17 cellular contexts compared by ENCODE assay signal in genomic region chr10:79321951-79322350, GRCh38. TPM values are rescaled to one million over a fixed set of nuclear protein-coding genes. Genes with fewer than 3 reads are reported as not detected.
DNase-seq lines count a peak whose midpoint lies in the region; ATAC-seq and TF ChIP-seq lines count a peak whose summit lies in the region.
"Had no signal": no experiment of that assay in that cellular context is flagged by ENCODE, and none has a peak within 500 bp of the region (broad histone marks: within the 10 kb centered on the region; RNA-seq: fewer than 3 reads in every experiment).

No MANE protein-coding gene starts in this region.

- H2AFZ ChIP-seq in PC-9: no peak overlapping the region

- TF ChIP-seq CTCF in PC-9 (conservative IDR thresholded peaks at IDR 0.05) (no peak), thyroid gland (IDR thresholded peaks at IDR 0.05) (no peak)

- no peaks in the 10 kb centered on the region for H4K20me1 ChIP-seq in PC-9 (ENCODE audit: insufficient read depth)

- H3K4me1 ChIP-seq in PC-9 (replicated peaks; ENCODE audit: insufficient read depth) (peaks cover 67% of the 10 kb centered on the region), thyroid gland (peaks cover 4 to 29% of the 10 kb centered on the region in 2 donors)

- no peak overlapping the region for H3K4me3 Mint-ChIP-seq in activated naive CD4-positive, alpha-beta T cell treated with anti-CD3 and anti-CD28 coated beads, Interleukin-2, amount 50 U/mL, for 24 hours
- H3K4me3 Mint-ChIP-seq: WTC11 had no signal

- peak overlapping the region; percentile 77 for H3K27ac ChIP-seq in PC-9
- peak overlapping the region; percentile 86 for H3K27ac ChIP-seq in epithelial cell of prostate
- peak overlapping the region in 1 of 3 donors; percentile 1 for H3K27ac ChIP-seq in thyroid gland

- no peak for ATAC-seq in activated naive CD4-positive, alpha-beta T cell treated with anti-CD3 and anti-CD28 coated beads, Interleukin-2, amount 50 U/mL, for 72 hours
- ATAC-seq: WTC11 had no signal

- POLR2A ChIA-PET in PC-9 (lab: Charles Lee; ENCODE audit: unreplicated experiment): no interaction called here

- no peaks in the 10 kb centered on the region for H3K27me3 Mint-ChIP-seq in activated naive CD4-positive, alpha-beta T cell treated with anti-CD3 and anti-CD28 coated beads, Interleukin-2, amount 50 U/mL, for 24 hours
- H3K27me3 Mint-ChIP-seq: central memory CD8-positive, alpha-beta T cell had no signal

- H3F3A ChIP-seq in PC-9 (ENCODE audit: insufficient read depth, low read depth): peaks cover 51% of the 10 kb centered on the region; the same call in 1 of the 2 replicates

- H3K36me3 ChIP-seq in PC-9 (ENCODE audit: low read depth) (no peaks in the 10 kb centered on the region), thyroid gland (no peaks in the 10 kb centered on the region), MG63 (peaks cover 13% of the 10 kb centered on the region)
- H3K36me3 ChIP-seq: HAP-1 had no signal

- intact Hi-C loops in PC-9 (cut with micrococcal nuclease; ENCODE audit: unreplicated experiment) (loop anchor here (1.0 kb wide), 1 partner anchor 25 kb away; the partner anchor contains the start of gene PPIF), thyroid gland (cut with DNase I) (no loop called here)

- no peak overlapping the region for H3K4me3 ChIP-seq in PC-9
- no peak overlapping the region for H3K4me3 ChIP-seq in thyroid gland (replicated peaks in 1 of 3)
- no peak overlapping the region for H3K4me3 ChIP-seq in MG63
- H3K4me3 ChIP-seq: HAP-1 had no signal

- peak overlapping the region; percentile 93 for H3K27ac Mint-ChIP-seq in activated naive CD4-positive, alpha-beta T cell treated with anti-CD3 and anti-CD28 coated beads, Interleukin-2, amount 50 U/mL, for 24 hours
- H3K27ac Mint-ChIP-seq in activated naive CD4-positive, alpha-beta T cell treated with anti-CD3 and anti-CD28 coated beads, Interleukin-2, amount 50 U/mL, for 72 hours: no peak overlapping the region
- H3K27ac Mint-ChIP-seq: WTC11 had no signal

- BruUV-seq in PC-9 (replicated peaks; lab: Mats Ljungman, UMichigan): no TSS peak

- peaks cover 77% of the 10 kb centered on the region for H3K4me1 Mint-ChIP-seq in activated naive CD4-positive, alpha-beta T cell treated with anti-CD3 and anti-CD28 coated beads, Interleukin-2, amount 50 U/mL, for 24 hours

- H3K36me3 Mint-ChIP-seq in activated naive CD4-positive, alpha-beta T cell treated with anti-CD3 and anti-CD28 coated beads, Interleukin-2, amount 50 U/mL, for 24 hours: no peaks in the 10 kb centered on the region
- H3K36me3 Mint-ChIP-seq in activated naive CD4-positive, alpha-beta T cell treated with anti-CD3 and anti-CD28 coated beads, Interleukin-2, amount 50 U/mL, for 72 hours: peaks cover 0 to 15% of the 10 kb centered on the region in 2 donors
- H3K36me3 Mint-ChIP-seq: WTC11 had no signal

- no peaks in the 10 kb centered on the region; the same call in 1 of the 2 replicates for H3K9me2 ChIP-seq in PC-9 (ENCODE audit: insufficient read depth)

- H3K9me3 Mint-ChIP-seq in activated naive CD4-positive, alpha-beta T cell treated with anti-CD3 and anti-CD28 coated beads, Interleukin-2, amount 50 U/mL, for 24 hours: peaks cover 5% of the 10 kb centered on the region
- peaks cover 4 to 12% of the 10 kb centered on the region in 2 donors for H3K9me3 Mint-ChIP-seq in activated naive CD4-positive, alpha-beta T cell treated with anti-CD3 and anti-CD28 coated beads, Interleukin-2, amount 50 U/mL, for 72 hours
- H3K9me3 Mint-ChIP-seq: central memory CD8-positive, alpha-beta T cell had no signal

- no peaks in the 10 kb centered on the region for H3K27me3 ChIP-seq in PC-9 (ENCODE audit: insufficient read depth, low read depth)
- no peaks in the 10 kb centered on the region for H3K27me3 ChIP-seq in thyroid gland
- H3K27me3 ChIP-seq in MG63: no peaks in the 10 kb centered on the region

- H3K9me3 ChIP-seq in PC-9 (ENCODE audit: insufficient read depth, low read depth): no peaks in the 10 kb centered on the region; the same call in 1 of the 2 replicates
- no peaks in the 10 kb centered on the region for H3K9me3 ChIP-seq in thyroid gland
- no peaks in the 10 kb centered on the region; the same call in 1 of the 2 replicates for H3K9me3 ChIP-seq in MG63
- H3K9me3 ChIP-seq: HAP-1 had no signal

- DNase-seq in activated naive CD4-positive, alpha-beta T cell treated with anti-CD3 and anti-CD28 coated beads, Interleukin-2, amount 50 U/mL, for 72 hours (ENCODE audit: low spot score in 2 of 2): no peak
- DNase-seq in PC-9 (no peak), epithelial cell of prostate (ENCODE audit: low read depth, low spot score) (no peak), thyroid gland (peak; percentile 35 to 42), Ammon's horn (ENCODE audit: low spot score) (no peak), MG63 (no peak), NCI-H146 (lab: John Stamatoyannopoulos, UW) (no peak)
- DNase-seq: effector CD4-positive, alpha-beta T cell; hippocampal formation; midbrain; MM.1S; NCI-H2081 treated with DMSO at 0.1 percent for 48 hours; retina had no signal

- H3K79me2 ChIP-seq in PC-9 (ENCODE audit: low read depth): no peaks in the 10 kb centered on the region

- peak overlapping the region; percentile 39 for H3K4me2 ChIP-seq in PC-9

- CTCF ChIA-PET in PC-9 (lab: Charles Lee): no interaction called here

- TF ChIP-seq POLR2A in thyroid gland (IDR thresholded peaks at IDR 0.05): no peak

RNA-seq across cellular contexts. Expression of gene PPIF, which starts 25.3 kb away (rescaled TPM):
- total RNA-seq in activated naive CD4-positive, alpha-beta T cell treated with anti-CD3 and anti-CD28 coated beads, Interleukin-2, amount 50 U/mL, for 72 hours: 100 to 1,000 TPM in 1 of 2 donors, 10 to 100 TPM in 1; 60.2 to 144 TPM
- total RNA-seq in PC-9 (2021) (171 and 203 TPM in 2 replicates), thyroid gland (10 to 100 TPM; 31.4 to 70.1 (median 52.3) TPM)
- total RNA-seq in MG63 (2014; rRNA removed; shearing (Covaris generic); ENCODE audit: low replicate concordance): 42.3 and 53.5 TPM in 2 replicates

Comparison
In these comparisons a context has a peak if more than half of its experiments do, and no peak if none do; other contexts are left out.
1. DNase-seq: peak in thyroid gland (2 of 2); none in activated naive CD4-positive, alpha-beta T cell treated with anti-CD3 and anti-CD28 coated beads, Interleukin-2, amount 50 U/mL, for 72 hours (0 of 2), PC-9 (0 of 2), epithelial cell of prostate (single experiment), Ammon's horn (single experiment), MG63 (single experiment) and NCI-H146 (single experiment).